19 cellular contexts compared by ENCODE assay signal in the genomic region with DNA sequence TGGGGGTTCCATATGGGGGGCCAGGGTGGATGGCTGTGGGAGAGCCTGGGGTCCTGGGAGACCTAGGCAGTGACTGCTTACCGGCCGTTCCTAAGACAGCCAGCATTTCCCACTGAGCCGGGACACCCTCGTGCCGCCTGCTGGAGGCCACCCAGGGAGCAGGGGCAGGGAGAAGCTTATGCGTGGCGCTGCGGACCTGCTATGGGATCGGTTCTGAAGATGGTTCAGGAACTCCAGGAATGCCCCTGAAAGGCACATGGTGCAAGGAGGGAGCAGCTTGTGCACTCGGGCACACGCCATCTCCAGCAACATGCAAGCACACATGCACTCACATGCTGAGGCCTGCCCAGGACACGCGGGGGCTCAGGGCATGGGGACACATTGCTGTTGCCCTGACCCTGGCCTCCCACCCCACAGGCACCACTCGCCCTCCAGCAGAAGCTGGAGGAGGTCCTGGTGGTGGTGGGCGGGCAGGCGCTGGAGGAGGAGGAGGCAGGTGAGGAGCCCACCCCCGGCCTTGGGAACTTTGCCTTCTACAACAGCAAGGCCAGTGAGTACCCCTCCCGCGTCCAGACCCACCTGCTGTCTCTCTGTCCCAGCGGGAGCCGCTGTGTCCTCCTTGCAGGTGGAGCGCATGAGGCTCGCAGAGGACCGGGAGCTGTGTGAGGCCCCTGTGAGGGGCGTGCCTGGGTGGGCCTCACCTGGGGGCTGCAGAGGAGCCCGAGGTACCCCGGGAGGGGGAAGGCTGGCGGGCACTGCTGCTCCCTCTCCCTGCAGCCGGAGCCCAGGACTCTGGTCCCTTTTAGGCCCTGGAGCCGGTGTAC. TPM values are rescaled to one million over a fixed set of nuclear protein-coding genes. Genes with fewer than 3 reads are reported as not detected.
A peak's percentile ranks its signal among the peaks of the same experiment; 100 is the strongest.
DNase-seq lines count a peak whose midpoint lies in the region; ATAC-seq, FAIRE-seq and TF ChIP-seq lines count a peak whose summit lies in the region.
"Had no signal": no experiment of that assay in that cellular context is flagged by ENCODE, and none has a peak within 500 bp of the region (broad histone marks: within the 10 kb centered on the region; RNA-seq: fewer than 3 reads in every experiment).

No MANE protein-coding gene starts in this region.

- H3K27me3 ChIP-seq in mucosa of stomach (ENCODE audit: control insufficient read depth, insufficient read depth, low read length): no peaks in the 10 kb centered on the region

- peak overlapping the region; percentile 56 to 81; a peak in 5 of 6 replicates for H3K27ac ChIP-seq in A549
- H3K27ac ChIP-seq in coronary artery: peak overlapping the region; percentile 6 to 82

- no peak overlapping the region for H3K4me3 ChIP-seq in A549
- peak overlapping the region; percentile 50 for H3K4me3 ChIP-seq in coronary artery
- H3K4me3 ChIP-seq in mucosa of stomach (ENCODE audit: low read length): no peak overlapping the region
- H3K4me3 ChIP-seq: GM12878 had no signal

- H3K4me2 ChIP-seq in A549: peak overlapping the region; percentile 63

- DNase-seq in A549 (ENCODE audit: low read depth in 1 of 2, low spot score in 1 of 2) (no peak), HK-2 (ENCODE audit: unreplicated experiment) (peak; percentile 41), coronary artery (ENCODE audit: low spot score) (no peak), immature natural killer cell (no peak), cerebellum (ENCODE audit: low spot score) (no peak)
- DNase-seq: activated naive CD4-positive, alpha-beta T cell treated with anti-CD3 and anti-CD28 coated beads, Interleukin-2, amount 10 ng/mL, durations not matched to agents 7 days and 5 days; KG1; NCI-H1048; occipital lobe; OCI-M1; stimulated activated CD4-positive, alpha-beta T cell treated with anti-CD3 and anti-CD28 coated beads, Interleukin-2, amount 100 ng/mL, for 48 hours; stimulated activated CD8-positive, alpha-beta memory T cell treated with anti-CD3 and anti-CD28 coated beads, Interleukin-4, amount 100 ng/mL, for 48 hours had no signal

- TF ChIP-seq EP300 in A549 (IDR thresholded peaks at IDR 0.05): no peak

- H3K4me1 Mint-ChIP-seq in immature natural killer cell: peaks cover 7 to 11% of the 10 kb centered on the region in 2 donors
- H3K4me1 Mint-ChIP-seq in activated T-helper 17 cell treated with anti-CD3 and anti-CD28 coated beads, Interleukin-2, amount 50 U/mL, for 72 hours: peaks cover 5% of the 10 kb centered on the region

- no peak for TF ChIP-seq POLR2A in A549 (IDR thresholded peaks at IDR 0.05; ENCODE audit: low read length)

- TF ChIP-seq CTCF in A549 (IDR thresholded peaks at IDR 0.05): no peak
- TF ChIP-seq CTCF in coronary artery (IDR thresholded peaks at IDR 0.05): no peak

- POLR2A ChIA-PET in A549 (lab: Yijun Ruan, JAX): no interaction called here

- H3K27ac Mint-ChIP-seq in immature natural killer cell: no peak overlapping the region
- no peak overlapping the region for H3K27ac Mint-ChIP-seq in activated T-helper 17 cell treated with anti-CD3 and anti-CD28 coated beads, Interleukin-2, amount 50 U/mL, for 72 hours

- no peaks in the 10 kb centered on the region for H3K36me3 Mint-ChIP-seq in immature natural killer cell
- no peaks in the 10 kb centered on the region for H3K36me3 Mint-ChIP-seq in activated T-helper 17 cell treated with anti-CD3 and anti-CD28 coated beads, Interleukin-2, amount 50 U/mL, for 72 hours (ENCODE audit: low read depth)
- H3K36me3 Mint-ChIP-seq: activated naive CD4-positive, alpha-beta T cell treated with anti-CD3 and anti-CD28 coated beads, Interleukin-2, amount 10 ng/mL, durations not matched to agents 7 days and 5 days had no signal

- peak overlapping the region; percentile 40 for H3K9ac ChIP-seq in mucosa of stomach (ENCODE audit: low read length)

- H3K4me1 ChIP-seq in A549 (peaks cover 43% of the 10 kb centered on the region), mucosa of stomach (ENCODE audit: control insufficient read depth, insufficient read depth, low read length) (peaks cover 51% of the 10 kb centered on the region)

- H3K27me3 Mint-ChIP-seq in immature natural killer cell (ENCODE audit: low read depth in 3 of 3): peaks cover 0 to 2% (median 2%) of the 10 kb centered on the region in 3 donors
- no peaks in the 10 kb centered on the region for H3K27me3 Mint-ChIP-seq in activated T-helper 17 cell treated with anti-CD3 and anti-CD28 coated beads, Interleukin-2, amount 50 U/mL, for 72 hours
- H3K27me3 Mint-ChIP-seq: activated naive CD4-positive, alpha-beta T cell treated with anti-CD3 and anti-CD28 coated beads, Interleukin-2, amount 10 ng/mL, durations not matched to agents 7 days and 5 days had no signal

- CTCF ChIA-PET in A549 (lab: Yijun Ruan, JAX): interaction anchor here (0.6 to 1.9 kb wide), 7 partner anchors 9 to 284 kb away, joined by 3 to 6 read pairs (median 4); a partner anchor contains a TSS

- WGBS in A549 (ENCODE audit: missing lambda C conversion rate): 90% methylated on average over 24 of the region's 30 CpGs

- H3K9me3 ChIP-seq in A549 (no peaks in the 10 kb centered on the region), mucosa of stomach (ENCODE audit: control insufficient read depth, low read length) (no peaks in the 10 kb centered on the region)

- no peak for FAIRE-seq in A549 (lab: Jason Lieb, UNC)
- FAIRE-seq: G401.6, GM12878, islet of Langerhans had no signal

- H3K4me3 Mint-ChIP-seq in immature natural killer cell: no peak overlapping the region
- no peak overlapping the region for H3K4me3 Mint-ChIP-seq in activated T-helper 17 cell treated with anti-CD3 and anti-CD28 coated beads, Interleukin-2, amount 50 U/mL, for 72 hours
- H3K4me3 Mint-ChIP-seq: activated naive CD4-positive, alpha-beta T cell treated with anti-CD3 and anti-CD28 coated beads, Interleukin-2, amount 10 ng/mL, durations not matched to agents 7 days and 5 days had no signal

- no peaks in the 10 kb centered on the region for H3K36me3 ChIP-seq in mucosa of stomach (ENCODE audit: control insufficient read depth, insufficient read depth, low read length)

- peak; percentile 8 to 15; a peak in 3 of 6 replicates for ATAC-seq in A549
- ATAC-seq in GM21528 (IDR thresholded peaks at IDR 0.05; ENCODE audit: low FRiP score, unreplicated experiment): no peak
- ATAC-seq in activated T-helper 17 cell treated with anti-CD3 and anti-CD28 coated beads, Interleukin-2, amount 50 U/mL, for 72 hours (replicated peaks): no peak

- no peaks in the 10 kb centered on the region for H3K9me3 Mint-ChIP-seq in immature natural killer cell
- no peaks in the 10 kb centered on the region for H3K9me3 Mint-ChIP-seq in activated T-helper 17 cell treated with anti-CD3 and anti-CD28 coated beads, Interleukin-2, amount 50 U/mL, for 72 hours
- H3K9me3 Mint-ChIP-seq: activated naive CD4-positive, alpha-beta T cell treated with anti-CD3 and anti-CD28 coated beads, Interleukin-2, amount 10 ng/mL, durations not matched to agents 7 days and 5 days had no signal

- no peak for TF ChIP-seq RAD21 in A549 (conservative IDR thresholded peaks at IDR 0.05 in 1 of 2, IDR thresholded peaks at IDR 0.05 in 1 of 2)

TF ChIP-seq in A549, 52 proteins besides CTCF, POLR2A, EP300 and RAD21 (continues in another document):
- TF ChIP-seq, protein P1, sequence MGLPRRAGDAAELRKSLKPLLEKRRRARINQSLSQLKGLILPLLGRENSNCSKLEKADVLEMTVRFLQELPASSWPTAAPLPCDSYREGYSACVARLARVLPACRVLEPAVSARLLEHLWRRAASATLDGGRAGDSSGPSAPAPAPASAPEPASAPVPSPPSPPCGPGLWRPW (IDR thresholded peaks at IDR 0.05): no peak
- TF ChIP-seq TFCP2L1 (CRISPR knock-in tag; IDR thresholded peaks at IDR 0.05): no peak
- TF ChIP-seq CBX2 (IDR thresholded peaks at IDR 0.05; ENCODE audit: borderline replicate concordance, low read depth): no peak
- TF ChIP-seq CHD4 (IDR thresholded peaks at IDR 0.05; ENCODE audit: borderline replicate concordance): no peak

RNA-seq across cellular contexts. Expression of a gene that starts 4.1 kb away (rescaled TPM):
- polyA plus RNA-seq in A549 (2011; rRNA removed): 0.04 TPM in 1 of 2 replicates, not detected in the other
- polyA plus RNA-seq in A549 (2012; cell fraction: cytosol; rRNA removed): 0.01 TPM in 1 of 2 replicates, not detected in the other
- 0.05 and 0.07 TPM in 2 replicates for polyA plus RNA-seq in A549 (2012; cell fraction: nucleus; rRNA removed)
- 0.03 to 0.04 TPM (median 0.03 TPM) in 3 replicates for polyA plus RNA-seq in A549 (2017; fragmentation: RNase III; extraction: RNeasy Plus Mini Kit Qiagen cat#74134 plus additional on column Dnase treatment)
- polyA minus RNA-seq in A549 (2011; rRNA and poly(A)+ RNA removed): 0.08 TPM in 1 of 2 replicates, not detected in the other
- not detected for polyA plus RNA-seq in immature natural killer cell
- total RNA-seq in activated T-helper 17 cell treated with anti-CD3 and anti-CD28 coated beads, Interleukin-2, amount 50 U/mL, for 72 hours: not detected
- not detected for total RNA-seq in cerebellum
- total RNA-seq: dermis blood vessel endothelial cell, GM12878 had no signal

RNA-seq across cellular contexts. Expression of a gene that starts 16.2 kb away (rescaled TPM):
- polyA plus RNA-seq in A549 (2011; rRNA removed) (2.6 and 3.7 TPM in 2 replicates), A549 (2017; fragmentation: RNase III; extraction: RNeasy Plus Mini Kit Qiagen cat#74134 plus additional on column Dnase treatment) (2.0 to 3.6 TPM (median 2.6 TPM) in 3 replicates), immature natural killer cell (1 to 10 TPM; 4.6 to 6.2 (median 5.7) TPM)
- polyA plus RNA-seq in A549 (2012; cell fraction: cytosol; rRNA removed): 4.6 and 6.8 TPM in 2 replicates
- 11.7 and 15.4 TPM in 2 replicates for polyA plus RNA-seq in A549 (2012; cell fraction: nucleus; rRNA removed)
- 1.7 and 2.4 TPM in 2 replicates for polyA minus RNA-seq in A549 (2011; rRNA and poly(A)+ RNA removed)
- not detected for total RNA-seq in activated T-helper 17 cell treated with anti-CD3 and anti-CD28 coated beads, Interleukin-2, amount 50 U/mL, for 72 hours
- total RNA-seq in cerebellum: 1.7 TPM
- total RNA-seq: GM12878 had no signal
- polyA plus RNA-seq: GM12878 had no signal

RNA-seq across cellular contexts. Expression of a gene that starts 42.5 kb away (rescaled TPM):
- 0.04 and 0.07 TPM in 2 replicates for polyA plus RNA-seq in A549 (2011; rRNA removed)
- polyA plus RNA-seq in A549 (2012; cell fraction: cytosol; rRNA removed): 0.12 and 0.16 TPM in 2 replicates
- 0.80 and 1.0 TPM in 2 replicates for polyA plus RNA-seq in A549 (2012; cell fraction: nucleus; rRNA removed)
- polyA plus RNA-seq in A549 (2017; fragmentation: RNase III; extraction: RNeasy Plus Mini Kit Qiagen cat#74134 plus additional on column Dnase treatment): 0.15 to 0.22 TPM (median 0.17 TPM) in 3 replicates
- not detected in 2 replicates for polyA minus RNA-seq in A549 (2011; rRNA and poly(A)+ RNA removed)
- not detected for polyA plus RNA-seq in immature natural killer cell
- 1 to 10 TPM in 1 of 2 donors, under 1 TPM in 1; 0.39 to 1.0 TPM for total RNA-seq in activated T-helper 17 cell treated with anti-CD3 and anti-CD28 coated beads, Interleukin-2, amount 50 U/mL, for 72 hours
- 0.09 TPM for total RNA-seq in cerebellum
- total RNA-seq: dermis blood vessel endothelial cell had no signal

Comparison
In these comparisons a context has a peak if more than half of its experiments do, and no peak if none do; other contexts are left out.
1. ATAC-seq: peak in A549 (2 of 2); none in GM21528 (single experiment) and activated T-helper 17 cell treated with anti-CD3 and anti-CD28 coated beads, Interleukin-2, amount 50 U/mL, for 72 hours (single experiment).